ENCODE assay signal across 9 cellular contexts in the genomic region with DNA sequence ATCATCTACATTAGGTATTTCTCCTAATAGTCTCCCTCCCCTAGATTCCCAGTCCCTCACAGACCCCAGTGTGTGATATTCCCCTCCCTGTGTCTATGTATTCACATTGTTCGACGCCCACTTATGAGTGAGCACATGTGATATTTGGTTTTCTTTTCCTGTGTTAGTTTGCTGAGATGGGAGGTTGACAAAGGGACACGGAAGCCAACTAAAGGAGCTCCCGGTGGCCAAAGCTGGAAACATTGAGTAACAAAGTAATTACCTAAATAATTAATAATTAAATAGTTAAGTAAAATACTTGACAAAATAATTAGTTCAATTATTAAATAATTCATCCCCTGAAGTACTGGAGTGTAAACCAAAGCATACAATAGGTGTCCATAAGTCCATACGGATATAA.
"Had no signal": no experiment of that assay in that cellular context is flagged by ENCODE, and none has a peak within 500 bp of the region (broad histone marks: within the 10 kb centered on the region; RNA-seq: fewer than 3 reads in every experiment).

No MANE protein-coding gene starts in this region.

- DNase-seq: H9, HCEC 1CT, IMR-90, KG1 had no signal

- FAIRE-seq: H1, H54, HTR-8/SVneo, K562 had no signal

- ATAC-seq: GM23338, K562 had no signal
